21 cellular contexts compared by ENCODE assay signal in the genomic region with DNA sequence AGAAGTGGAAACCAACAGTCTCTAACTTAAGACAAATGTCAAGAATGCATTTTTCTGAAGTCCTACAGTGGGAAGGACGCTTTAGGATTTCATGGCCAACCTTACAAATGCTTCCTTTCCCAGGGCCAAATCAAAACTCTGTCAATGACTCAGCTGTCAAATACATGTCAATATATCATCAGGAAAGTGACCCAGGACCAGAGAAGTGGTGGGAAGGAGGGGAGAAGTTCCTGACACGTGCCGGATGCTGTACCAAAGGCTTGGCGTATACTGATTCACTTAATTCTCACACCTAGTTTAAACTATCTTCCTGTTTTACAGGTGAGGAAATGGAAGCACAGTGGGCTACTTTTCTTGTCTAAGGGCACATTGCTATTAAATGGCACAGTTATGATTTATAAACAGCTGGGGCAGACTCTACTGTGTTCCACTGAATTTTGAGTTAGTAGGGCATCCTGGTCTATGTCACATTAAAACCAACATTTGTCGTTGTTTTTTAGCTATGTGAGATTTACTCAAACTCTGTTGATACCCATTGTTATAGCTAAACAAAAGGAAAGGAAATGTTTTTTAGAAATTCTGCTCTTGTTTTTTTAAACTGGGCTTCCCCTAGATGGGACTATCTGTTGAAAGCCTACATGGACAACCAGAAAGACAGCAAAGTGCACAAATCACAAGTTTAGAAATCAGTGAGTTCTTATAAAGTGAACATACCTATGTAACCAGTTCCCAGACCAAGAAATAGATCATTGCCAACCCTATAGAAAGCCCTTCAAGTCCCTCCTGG.
"Had no signal": no experiment of that assay in that cellular context is flagged by ENCODE, and none has a peak within 500 bp of the region (broad histone marks: within the 10 kb centered on the region; RNA-seq: fewer than 3 reads in every experiment).

No MANE protein-coding gene starts in this region.

- H3K4me3 ChIP-seq: body of pancreas, cardiac muscle cell, lower lobe of right lung, spleen, upper lobe of left lung had no signal

- FAIRE-seq: endometrium, kidney had no signal

- H3K9me3 ChIP-seq: body of pancreas, lower lobe of right lung, spleen, upper lobe of left lung had no signal

- H3K36me3 ChIP-seq: cardiac muscle cell, lower lobe of right lung, spleen, upper lobe of left lung had no signal

- H3K27ac ChIP-seq: body of pancreas, cardiac muscle cell, foreskin keratinocyte, lower lobe of right lung, upper lobe of left lung had no signal

- H3K36me3 Mint-ChIP-seq: naive B cell had no signal

- H3K27me3 ChIP-seq: body of pancreas, cardiac muscle cell, foreskin keratinocyte, spleen, upper lobe of left lung had no signal

- H3K27me3 Mint-ChIP-seq: activated naive CD4-positive, alpha-beta T cell treated with anti-CD3 and anti-CD28 coated beads, Interleukin-2, amount 10 ng/mL, durations not matched to agents 7 days and 5 days; activated naive CD8-positive, alpha-beta T cell treated with anti-CD3 and anti-CD28 coated beads, Interleukin-2, amount 50 U/mL, for 24 hours; naive B cell had no signal

- H3K27ac Mint-ChIP-seq: activated naive CD4-positive, alpha-beta T cell treated with anti-CD3 and anti-CD28 coated beads, Interleukin-2, amount 10 ng/mL, durations not matched to agents 7 days and 5 days; activated naive CD8-positive, alpha-beta T cell treated with anti-CD3 and anti-CD28 coated beads, Interleukin-2, amount 50 U/mL, for 24 hours; activated T-cell treated with anti-CD3 and anti-CD28 coated beads, Interleukin-2, amount 50 U/mL, for 72 hours had no signal

- ATAC-seq: activated naive CD8-positive, alpha-beta T cell treated with anti-CD3 and anti-CD28 coated beads, Interleukin-2, amount 50 U/mL, for 24 hours; activated T-cell treated with anti-CD3 and anti-CD28 coated beads, Interleukin-2, amount 50 U/mL, for 72 hours; body of pancreas; foreskin keratinocyte; lower lobe of right lung; stimulated activated naive CD8-positive, alpha-beta T cell treated with anti-CD3 and anti-CD28 coated beads, Interleukin-15, Interleukin-2, amounts not matched to agents 100 U/mL and 50 U/mL, for 24 hours had no signal

- H3K4me3 Mint-ChIP-seq: activated naive CD4-positive, alpha-beta T cell treated with anti-CD3 and anti-CD28 coated beads, Interleukin-2, amount 10 ng/mL, durations not matched to agents 7 days and 5 days; activated naive CD8-positive, alpha-beta T cell treated with anti-CD3 and anti-CD28 coated beads, Interleukin-2, amount 50 U/mL, for 24 hours; activated T-cell treated with anti-CD3 and anti-CD28 coated beads, Interleukin-2, amount 50 U/mL, for 72 hours; naive B cell; neural crest cell had no signal

- DNase-seq: activated CD4-positive, alpha-beta T cell treated with anti-CD3 and anti-CD28 coated beads for 4 hours; activated CD4-positive, alpha-beta T cell treated with anti-CD3 and anti-CD28 coated beads, Interleukin-2, amount 50 U/mL, for 48 hours; activated CD4-positive, CD25-positive, alpha-beta regulatory T cell; activated effector memory CD4-positive, alpha-beta T cell treated with anti-CD3 and anti-CD28 coated beads, Interleukin-2, amount 50 U/mL, for 16 hours; activated naive CD4-positive, alpha-beta T cell treated with anti-CD3 and anti-CD28 coated beads, Interleukin-2, amount 10 ng/mL, durations not matched to agents 7 days and 5 days; activated naive CD8-positive, alpha-beta T cell treated with anti-CD3 and anti-CD28 coated beads, Interleukin-2, amount 50 U/mL, for 24 hours; activated T-cell treated with anti-CD3 and anti-CD28 coated beads, Interleukin-2, amount 50 U/mL, for 72 hours; body of pancreas; foreskin keratinocyte; kidney; lower lobe of right lung; naive B cell; retina; spleen; stimulated activated CD4-positive, alpha-beta T cell treated with anti-CD3 and anti-CD28 coated beads, Interleukin-4, amount 100 ng/mL, for 1 hour; stimulated activated naive CD8-positive, alpha-beta T cell treated with anti-CD3 and anti-CD28 coated beads, Interleukin-15, Interleukin-2, amounts not matched to agents 100 U/mL and 50 U/mL, for 24 hours; T-helper 1 cell; upper lobe of left lung had no signal

- H3K4me1 ChIP-seq: body of pancreas, foreskin keratinocyte had no signal
